ENCODE assay signal across 17 cellular contexts in the genomic region with DNA sequence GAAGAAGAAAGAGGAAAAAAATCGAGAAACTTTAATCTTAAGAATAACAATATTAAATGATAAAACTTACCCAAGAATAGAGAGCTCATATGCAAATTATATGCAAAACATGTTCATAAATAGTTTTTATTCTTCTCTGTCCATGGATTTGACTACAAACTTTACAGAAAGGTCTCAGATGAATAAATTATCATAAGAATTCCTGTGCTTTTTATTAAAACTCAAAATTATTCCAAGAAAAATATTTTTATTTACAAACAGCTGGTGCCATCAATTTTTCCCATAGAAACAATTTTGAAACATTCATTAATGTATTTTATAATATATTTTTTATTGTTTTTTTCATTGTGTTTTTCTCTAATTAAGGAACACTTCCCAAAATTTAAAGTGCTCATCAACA. TPM values are rescaled to one million over a fixed set of nuclear protein-coding genes. Genes with fewer than 3 reads are reported as not detected.
DNase-seq lines count a peak whose midpoint lies in the region; ATAC-seq, FAIRE-seq and TF ChIP-seq lines count a peak whose summit lies in the region.
"Had no signal": no experiment of that assay in that cellular context is flagged by ENCODE, and none has a peak within 500 bp of the region (broad histone marks: within the 10 kb centered on the region; RNA-seq: fewer than 3 reads in every experiment).

No MANE protein-coding gene starts in this region.

- 45 to 78% methylated on average over 1 of the region's 1 CpG for WGBS in pancreas, 2 donors

- H3K79me2 ChIP-seq in Loucy (ENCODE audit: insufficient read depth, low read length) = peaks cover 98% of the 10 kb centered on the region

- H3K9ac ChIP-seq in Loucy (ENCODE audit: low read depth, low read length, poor library complexity, severe bottlenecking) = peak overlapping the region; percentile 97

- H3K27ac ChIP-seq in gastrocnemius medialis (no peak overlapping the region), pancreas (no peak overlapping the region)
- H3K27ac ChIP-seq: 22Rv1, A549 had no signal

- H3K36me3 Mint-ChIP-seq in activated naive CD4-positive, alpha-beta T cell treated with anti-CD3 and anti-CD28 coated beads, Interleukin-2, amount 50 U/mL, for 24 hours = peaks cover 51% of the 10 kb centered on the region
- peaks cover 66% of the 10 kb centered on the region for H3K36me3 Mint-ChIP-seq in activated naive CD4-positive, alpha-beta T cell treated with anti-CD3 and anti-CD28 coated beads for 36 hours (ENCODE audit: low read depth)
- peaks cover 69% of the 10 kb centered on the region for H3K36me3 Mint-ChIP-seq in activated T-helper 1 cell treated with anti-CD3 and anti-CD28 coated beads, Interleukin-12 subunit alpha, Interleukin-12 subunit beta, Interleukin-2, Interleukin-4 antibody, amounts not matched to agents 30 ng/mL and 10 ng/mL and 1 ng/mL, durations not matched to agents 14 hours and 24 hours and 36 hours (ENCODE audit: low read depth)

- H4K20me1 ChIP-seq in Loucy (ENCODE audit: insufficient read depth, low read length, poor library complexity, severe bottlenecking) = peaks cover 100% of the 10 kb centered on the region

- DNase-seq in activated naive CD4-positive, alpha-beta T cell treated with anti-CD3 and anti-CD28 coated beads for 36 hours = no peak
- no peak for DNase-seq in activated T-helper 1 cell treated with anti-CD3 and anti-CD28 coated beads, Interleukin-12 subunit alpha, Interleukin-12 subunit beta, Interleukin-2, Interleukin-4 antibody, amounts not matched to agents 30 ng/mL and 10 ng/mL and 1 ng/mL, durations not matched to agents 14 hours and 24 hours and 36 hours (ENCODE audit: low spot score)
- DNase-seq in gastrocnemius medialis (no peak), pancreas (no peak), NCI-H1105 treated with DMSO at 0.1 percent for 48 hours (lab: John Stamatoyannopoulos, UW) (no peak)
- DNase-seq: AML-193; CD4-positive, CD25-positive, alpha-beta regulatory T cell; DMS153; DMS79; GF-D8; H9 had no signal

- peak overlapping the region; percentile 86 for H3K4me2 ChIP-seq in Loucy (ENCODE audit: low read depth, low read length, poor library complexity, severe bottlenecking)
- H3K4me2 ChIP-seq: A549 had no signal

- intact Hi-C loops in activated naive CD4-positive, alpha-beta T cell treated with anti-CD3 and anti-CD28 coated beads for 36 hours (cut with micrococcal nuclease) = no loop called here
- intact Hi-C loops in activated T-helper 1 cell treated with anti-CD3 and anti-CD28 coated beads, Interleukin-12 subunit alpha, Interleukin-12 subunit beta, Interleukin-2, Interleukin-4 antibody, amounts not matched to agents 30 ng/mL and 10 ng/mL and 1 ng/mL, durations not matched to agents 14 hours and 24 hours and 36 hours (cut with micrococcal nuclease) = no loop called here
- intact Hi-C loops in gastrocnemius medialis (cut with DNase I; ENCODE audit: low total_unique reads) (no loop called here), pancreas (cut with DNase I) (no loop called here)

- H2AFZ ChIP-seq in Loucy (ENCODE audit: low read length) = no peak overlapping the region

- peaks cover 24% of the 10 kb centered on the region; the same call in 1 of the 2 replicates for H3F3A ChIP-seq in Loucy (ENCODE audit: low read depth)

- H3K4me1 ChIP-seq in Loucy (ENCODE audit: insufficient read depth, low read length, poor library complexity, severe bottlenecking) (peaks cover 89% of the 10 kb centered on the region), gastrocnemius medialis (peaks cover 9 to 13% of the 10 kb centered on the region in 2 donors), pancreas (no peaks in the 10 kb centered on the region)
- H3K4me1 ChIP-seq: A549 had no signal

- H3K9me3 ChIP-seq in Loucy (ENCODE audit: insufficient read depth, low read depth, low read length) (no peaks in the 10 kb centered on the region), gastrocnemius medialis (no peaks in the 10 kb centered on the region), pancreas (no peaks in the 10 kb centered on the region)
- H3K9me3 ChIP-seq: A549 had no signal

- FAIRE-seq in pancreas (lab: Jason Lieb, UNC) = no peak
- FAIRE-seq: A549, GM12878, H1 had no signal

- TF ChIP-seq POLR2A in gastrocnemius medialis (IDR thresholded peaks at IDR 0.05) = no peak

- no peaks in the 10 kb centered on the region for H3K27me3 Mint-ChIP-seq in activated naive CD4-positive, alpha-beta T cell treated with anti-CD3 and anti-CD28 coated beads, Interleukin-2, amount 50 U/mL, for 24 hours
- H3K27me3 Mint-ChIP-seq in activated naive CD4-positive, alpha-beta T cell treated with anti-CD3 and anti-CD28 coated beads for 36 hours (ENCODE audit: low read depth) = no peaks in the 10 kb centered on the region
- no peaks in the 10 kb centered on the region for H3K27me3 Mint-ChIP-seq in activated T-helper 1 cell treated with anti-CD3 and anti-CD28 coated beads, Interleukin-12 subunit alpha, Interleukin-12 subunit beta, Interleukin-2, Interleukin-4 antibody, amounts not matched to agents 30 ng/mL and 10 ng/mL and 1 ng/mL, durations not matched to agents 14 hours and 24 hours and 36 hours (ENCODE audit: insufficient read depth)
- H3K27me3 Mint-ChIP-seq: CD4-positive, CD25-positive, alpha-beta regulatory T cell had no signal

- ATAC-seq in gastrocnemius medialis (no peak), pancreas (no peak)
- ATAC-seq: A549, GM12878 had no signal

- peaks cover 37% of the 10 kb centered on the region for H3K4me1 Mint-ChIP-seq in activated naive CD4-positive, alpha-beta T cell treated with anti-CD3 and anti-CD28 coated beads, Interleukin-2, amount 50 U/mL, for 24 hours
- H3K4me1 Mint-ChIP-seq in activated naive CD4-positive, alpha-beta T cell treated with anti-CD3 and anti-CD28 coated beads for 36 hours (ENCODE audit: low read depth) = peaks cover 22% of the 10 kb centered on the region
- H3K4me1 Mint-ChIP-seq in activated T-helper 1 cell treated with anti-CD3 and anti-CD28 coated beads, Interleukin-12 subunit alpha, Interleukin-12 subunit beta, Interleukin-2, Interleukin-4 antibody, amounts not matched to agents 30 ng/mL and 10 ng/mL and 1 ng/mL, durations not matched to agents 14 hours and 24 hours and 36 hours (ENCODE audit: low read depth) = peaks cover 69% of the 10 kb centered on the region
- H3K4me1 Mint-ChIP-seq: H9 had no signal

- CTCF ChIA-PET in activated naive CD4-positive, alpha-beta T cell treated with anti-CD3 and anti-CD28 coated beads for 36 hours (lab: Charles Lee) = interaction anchor here (0.6 to 0.9 kb wide), 2 partner anchors 30 to 89 kb away, joined by 3 read pairs; no protein-coding TSS in a partner anchor

- no peaks in the 10 kb centered on the region for H3K9me3 Mint-ChIP-seq in activated naive CD4-positive, alpha-beta T cell treated with anti-CD3 and anti-CD28 coated beads, Interleukin-2, amount 50 U/mL, for 24 hours
- H3K9me3 Mint-ChIP-seq in activated naive CD4-positive, alpha-beta T cell treated with anti-CD3 and anti-CD28 coated beads for 36 hours = no peaks in the 10 kb centered on the region
- no peaks in the 10 kb centered on the region for H3K9me3 Mint-ChIP-seq in activated T-helper 1 cell treated with anti-CD3 and anti-CD28 coated beads, Interleukin-12 subunit alpha, Interleukin-12 subunit beta, Interleukin-2, Interleukin-4 antibody, amounts not matched to agents 30 ng/mL and 10 ng/mL and 1 ng/mL, durations not matched to agents 14 hours and 24 hours and 36 hours
- H3K9me3 Mint-ChIP-seq: H9 had no signal

- H3K27ac Mint-ChIP-seq in activated naive CD4-positive, alpha-beta T cell treated with anti-CD3 and anti-CD28 coated beads, Interleukin-2, amount 50 U/mL, for 24 hours = peak overlapping the region; percentile 19
- no peak overlapping the region for H3K27ac Mint-ChIP-seq in activated naive CD4-positive, alpha-beta T cell treated with anti-CD3 and anti-CD28 coated beads for 36 hours
- peak overlapping the region; percentile 45 for H3K27ac Mint-ChIP-seq in activated T-helper 1 cell treated with anti-CD3 and anti-CD28 coated beads, Interleukin-12 subunit alpha, Interleukin-12 subunit beta, Interleukin-2, Interleukin-4 antibody, amounts not matched to agents 30 ng/mL and 10 ng/mL and 1 ng/mL, durations not matched to agents 14 hours and 24 hours and 36 hours
- H3K27ac Mint-ChIP-seq: H9 had no signal

- no peaks in the 10 kb centered on the region for H3K9me2 ChIP-seq in Loucy (replicated peaks; ENCODE audit: low read depth, low read length)

- H3K36me3 ChIP-seq in Loucy (ENCODE audit: insufficient read depth, low read length) (peaks cover 100% of the 10 kb centered on the region), gastrocnemius medialis (no peaks in the 10 kb centered on the region), pancreas (no peaks in the 10 kb centered on the region)

- H3K4me3 Mint-ChIP-seq in activated naive CD4-positive, alpha-beta T cell treated with anti-CD3 and anti-CD28 coated beads, Interleukin-2, amount 50 U/mL, for 24 hours = no peak overlapping the region
- no peak overlapping the region for H3K4me3 Mint-ChIP-seq in activated naive CD4-positive, alpha-beta T cell treated with anti-CD3 and anti-CD28 coated beads for 36 hours
- H3K4me3 Mint-ChIP-seq in activated T-helper 1 cell treated with anti-CD3 and anti-CD28 coated beads, Interleukin-12 subunit alpha, Interleukin-12 subunit beta, Interleukin-2, Interleukin-4 antibody, amounts not matched to agents 30 ng/mL and 10 ng/mL and 1 ng/mL, durations not matched to agents 14 hours and 24 hours and 36 hours = no peak overlapping the region
- H3K4me3 Mint-ChIP-seq: H9 had no signal

- H3K4me3 ChIP-seq in Loucy (ENCODE audit: low read length, poor library complexity, severe bottlenecking) = peak overlapping the region; percentile 89
- H3K4me3 ChIP-seq in gastrocnemius medialis = no peak overlapping the region
- no peak overlapping the region for H3K4me3 ChIP-seq in pancreas
- H3K4me3 ChIP-seq: A549, GM12878 had no signal

- H3K27me3 ChIP-seq in Loucy (ENCODE audit: insufficient read depth, low read length, poor library complexity, severe bottlenecking) (no peaks in the 10 kb centered on the region), gastrocnemius medialis (no peaks in the 10 kb centered on the region), pancreas (no peaks in the 10 kb centered on the region)

- no peak for TF ChIP-seq CTCF in Loucy (conservative IDR thresholded peaks at IDR 0.05; ENCODE audit: low read length)
- no peak for TF ChIP-seq CTCF in gastrocnemius medialis (IDR thresholded peaks at IDR 0.05 in 4 of 5, conservative IDR thresholded peaks at IDR 0.05 in 1 of 5)
- no peak for TF ChIP-seq CTCF in pancreas (IDR thresholded peaks at IDR 0.05)

- in situ Hi-C loops in gastrocnemius medialis (cut with MboI; ENCODE audit: low sequenced_read_pairs in 4 of 4) = no loop called here

RNA-seq across cellular contexts. Expression of a gene that starts 12.1 kb away (rescaled TPM):
- 10 to 100 TPM; 14.6 to 15.9 TPM for total RNA-seq in activated naive CD4-positive, alpha-beta T cell treated with anti-CD3 and anti-CD28 coated beads for 36 hours
- 57.3 and 60.4 TPM in 2 replicates for total RNA-seq in activated T-helper 1 cell treated with anti-CD3 and anti-CD28 coated beads, Interleukin-12 subunit alpha, Interleukin-12 subunit beta, Interleukin-2, Interleukin-4 antibody, amounts not matched to agents 30 ng/mL and 10 ng/mL and 1 ng/mL, durations not matched to agents 14 hours and 24 hours and 36 hours
- total RNA-seq in gastrocnemius medialis = under 1 TPM in 3 of 4 donors, not detected in 1; 0.13 to 0.16 (median 0.15) TPM
- under 1 TPM in 4 of 6 donors, not detected in 2; 0.15 to 0.37 (median 0.26) TPM for total RNA-seq in pancreas
- under 1 TPM in 1 of 2 donors, not detected in 1; 0.07 TPM for polyA plus RNA-seq in pancreas

Comparison
In these comparisons a context has a peak if more than half of its experiments do, and no peak if none do; other contexts are left out.
1. RNA of a gene that starts 12.1 kb away (total RNA-seq): 57.3 to 60.4 TPM in activated T-helper 1 cell treated with anti-CD3 and anti-CD28 coated beads, Interleukin-12 subunit alpha, Interleukin-12 subunit beta, Interleukin-2, Interleukin-4 antibody, amounts not matched to agents 30 ng/mL and 10 ng/mL and 1 ng/mL, durations not matched to agents 14 hours and 24 hours and 36 hours and 14.6 to 15.9 TPM in activated naive CD4-positive, alpha-beta T cell treated with anti-CD3 and anti-CD28 coated beads for 36 hours; 0.15 to 0.37 TPM in pancreas and 0.13 to 0.16 TPM in gastrocnemius medialis; every median in the first group is over 10 times any median in the second.